In genomic region chr5:104456122-104456521, GRCh38 we compare ENCODE assay signal across 17 cellular contexts.
DNase-seq lines count a peak whose midpoint lies in the region; TF ChIP-seq lines count a peak whose summit lies in the region.
"Had no signal": no experiment of that assay in that cellular context is flagged by ENCODE, and none has a peak within 500 bp of the region (broad histone marks: within the 10 kb centered on the region; RNA-seq: fewer than 3 reads in every experiment).

No MANE protein-coding gene starts in this region.

- no peaks in the 10 kb centered on the region for H3K9me3 ChIP-seq in thyroid gland

- TF ChIP-seq POLR2A in thyroid gland (IDR thresholded peaks at IDR 0.05): no peak
- TF ChIP-seq POLR2A in lower leg skin (IDR thresholded peaks at IDR 0.05): no peak

- peak in 2 of 3 experiments; percentile 20 to 70 for DNase-seq in NCI-H1417 (lab: John Stamatoyannopoulos, UW)
- no peak for DNase-seq in NCI-H1417 treated with DMSO at 0.1 percent for 48 hours (lab: John Stamatoyannopoulos, UW)
- DNase-seq in NCI-H1436 treated with DMSO at 0.1 percent for 48 hours (lab: John Stamatoyannopoulos, UW): peak; percentile 97
- peak; percentile 94 for DNase-seq in NCI-H446 treated with DMSO at 0.1 percent for 48 hours (lab: John Stamatoyannopoulos, UW)
- DNase-seq in RPMI8226: peak; percentile 52
- DNase-seq in stimulated activated CD4-positive, alpha-beta T cell treated with anti-CD3 and anti-CD28 coated beads, Interleukin-4, amount 100 ng/mL, for 1 hour: no peak
- DNase-seq in thyroid gland: no peak
- no peak for DNase-seq in lower leg skin (ENCODE audit: low spot score in 2 of 2)
- DNase-seq: 8988T, H9, MV-4-11, NCI-H1930, NCI-H226, NCI-H774, SW 1271, T-helper 2 cell had no signal

- 85 to 86% methylated on average over 3 of the region's 3 CpGs for WGBS in thyroid gland, 2 donors
- WGBS in lower leg skin, 2 donors: 74 to 77% methylated on average over 3 of the region's 3 CpGs

- H3K4me1 ChIP-seq in thyroid gland: no peaks in the 10 kb centered on the region

- no peaks in the 10 kb centered on the region for H3K36me3 ChIP-seq in thyroid gland

- TF ChIP-seq CTCF in thyroid gland (IDR thresholded peaks at IDR 0.05): no peak
- no peak for TF ChIP-seq CTCF in lower leg skin (IDR thresholded peaks at IDR 0.05)

- H3K27me3 ChIP-seq in thyroid gland: no peaks in the 10 kb centered on the region

- H3K4me3 ChIP-seq in thyroid gland (replicated peaks in 1 of 3) (no peak overlapping the region), lower leg skin (ENCODE audit: low read depth, poor library complexity, severe bottlenecking) (no peak overlapping the region)

- intact Hi-C loops in thyroid gland (cut with DNase I) (no loop called here), lower leg skin (cut with DNase I; ENCODE audit: low total_unique reads) (no loop called here)

- no peak overlapping the region for H3K27ac ChIP-seq in thyroid gland
- H3K27ac ChIP-seq: KMS-11 had no signal

Comparison
In these comparisons a context has a peak if more than half of its experiments do, and no peak if none do; other contexts are left out.
1. DNase-seq: peak in NCI-H1417 (2 of 3), NCI-H1436 treated with DMSO at 0.1 percent for 48 hours (single experiment), NCI-H446 treated with DMSO at 0.1 percent for 48 hours (single experiment) and RPMI8226 (single experiment); none in NCI-H1417 treated with DMSO at 0.1 percent for 48 hours (single experiment), stimulated activated CD4-positive, alpha-beta T cell treated with anti-CD3 and anti-CD28 coated beads, Interleukin-4, amount 100 ng/mL, for 1 hour (single experiment), thyroid gland (0 of 2) and lower leg skin (0 of 2).